In the genomic region with DNA sequence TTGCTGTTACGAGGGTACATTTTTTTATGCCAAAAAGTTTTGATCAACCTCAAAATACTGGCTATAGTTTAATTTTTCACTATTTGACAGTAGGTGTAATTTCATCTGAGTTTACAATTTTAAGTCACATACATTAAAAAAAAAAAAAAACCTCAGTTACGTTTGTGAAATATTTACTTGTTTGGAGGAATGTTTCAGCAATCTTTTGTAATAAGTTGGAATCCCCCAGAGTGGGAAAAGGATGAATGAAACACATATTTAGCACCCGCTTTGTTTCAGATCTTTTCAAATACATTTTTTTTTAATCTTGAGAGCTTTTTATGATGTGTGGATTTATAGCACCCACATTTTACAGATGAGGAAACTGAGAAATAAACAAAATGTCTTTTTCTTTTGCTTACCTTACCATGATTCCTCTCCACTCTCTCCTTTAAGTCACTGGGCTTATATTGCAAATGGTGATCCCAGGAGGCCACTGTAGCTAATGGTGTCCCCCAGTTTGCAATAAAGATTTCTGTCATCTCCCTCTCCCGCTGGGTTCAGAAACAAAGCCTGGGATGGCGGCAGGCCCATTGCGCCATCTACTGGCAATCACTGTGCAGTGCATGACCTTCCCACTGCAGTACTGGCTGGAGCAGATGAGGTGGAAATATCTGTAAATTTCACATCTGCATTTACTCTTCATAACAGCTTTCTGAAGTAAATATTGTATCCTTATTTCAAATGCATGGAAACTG, we compare ENCODE assay signal across 8 cellular contexts. TPM values are rescaled to one million over a fixed set of nuclear protein-coding genes. Genes with fewer than 3 reads are reported as not detected.
DNase-seq lines count a peak whose midpoint lies in the region; ATAC-seq and TF ChIP-seq lines count a peak whose summit lies in the region.

No MANE protein-coding gene starts in this region.

- DNase-seq in DMS79 treated with DMSO at 0.1 percent for 48 hours (lab: John Stamatoyannopoulos, UW): peak; percentile 72
- DNase-seq in HFF-Myc (ENCODE audit: extremely low read depth, low read depth): peak; percentile 26
- peak; percentile 22 for DNase-seq in NCI-H526 treated with DMSO at 0.1 percent for 48 hours (lab: John Stamatoyannopoulos, UW)
- peak; percentile 76 for DNase-seq in activated CD8-positive, alpha-beta T cell treated with anti-CD3 and anti-CD28 coated beads, Interleukin-2, amount 10 ng/mL, durations not matched to agents 7 days and 5 days
- DNase-seq in effector CD4-positive, alpha-beta T cell: peak; percentile 47
- peak; percentile 69 to 71 for DNase-seq in memory B cell (ENCODE audit: low spot score in 2 of 2)
- DNase-seq in stimulated activated CD8-positive, alpha-beta memory T cell treated with anti-CD3 and anti-CD28 coated beads, Interleukin-15, amount 100 ng/mL, for 4 hours (ENCODE audit: low read depth in 2 of 2): peak; percentile 19 to 20

- H3K4me3 ChIP-seq in HFF-Myc (replicated peaks; ENCODE audit: low read depth, low read length): no peak overlapping the region

- CTCF ChIA-PET in activated CD8-positive, alpha-beta T cell treated with anti-CD3 and anti-CD28 coated beads, Interleukin-2, amount 10 ng/mL, durations not matched to agents 7 days and 5 days (lab: Charles Lee): interaction anchor here (0.6 to 8.2 kb wide), 53 partner anchors 15 to 385 kb away, joined by 3 to 174 read pairs (median 4); partner anchors contain the start of genes CCL15, CCL16, CCL18 and CCL3

- H3K27me3 Mint-ChIP-seq in activated CD8-positive, alpha-beta T cell treated with anti-CD3 and anti-CD28 coated beads, Interleukin-2, amount 10 ng/mL, durations not matched to agents 7 days and 5 days (ENCODE audit: low read depth): peaks cover 32% of the 10 kb centered on the region
- peaks cover 4% of the 10 kb centered on the region for H3K27me3 Mint-ChIP-seq in memory B cell

- no peaks in the 10 kb centered on the region for H3K36me3 Mint-ChIP-seq in activated CD8-positive, alpha-beta T cell treated with anti-CD3 and anti-CD28 coated beads, Interleukin-2, amount 10 ng/mL, durations not matched to agents 7 days and 5 days (ENCODE audit: low read depth)
- H3K36me3 Mint-ChIP-seq in memory B cell: no peaks in the 10 kb centered on the region

- no peak overlapping the region for H3K4me3 Mint-ChIP-seq in activated CD8-positive, alpha-beta T cell treated with anti-CD3 and anti-CD28 coated beads, Interleukin-2, amount 10 ng/mL, durations not matched to agents 7 days and 5 days
- H3K4me3 Mint-ChIP-seq in memory B cell: no peak overlapping the region

- ATAC-seq in activated CD8-positive, alpha-beta T cell treated with anti-CD3 and anti-CD28 coated beads, Interleukin-2, amount 10 ng/mL, durations not matched to agents 7 days and 5 days: peak; percentile 95
- ATAC-seq in memory B cell (ENCODE audit: low read depth) (peak; percentile 88), GM21367 (IDR thresholded peaks at IDR 0.05; ENCODE audit: unreplicated experiment) (no peak)

- no peak overlapping the region for H3K27ac Mint-ChIP-seq in activated CD8-positive, alpha-beta T cell treated with anti-CD3 and anti-CD28 coated beads, Interleukin-2, amount 10 ng/mL, durations not matched to agents 7 days and 5 days
- H3K27ac Mint-ChIP-seq in memory B cell: no peak overlapping the region

- POLR2A ChIA-PET in activated CD8-positive, alpha-beta T cell treated with anti-CD3 and anti-CD28 coated beads, Interleukin-2, amount 10 ng/mL, durations not matched to agents 7 days and 5 days (lab: Charles Lee): interaction anchor here (0.7 to 1.2 kb wide), 3 partner anchors 59 to 179 kb away, joined by 3 to 5 read pairs (median 4); partner anchors contain the start of gene CCL3

- H3K4me1 Mint-ChIP-seq in activated CD8-positive, alpha-beta T cell treated with anti-CD3 and anti-CD28 coated beads, Interleukin-2, amount 10 ng/mL, durations not matched to agents 7 days and 5 days (ENCODE audit: low read depth): peaks cover 8% of the 10 kb centered on the region
- peaks cover 8% of the 10 kb centered on the region for H3K4me1 Mint-ChIP-seq in memory B cell

- no peaks in the 10 kb centered on the region for H3K9me3 Mint-ChIP-seq in activated CD8-positive, alpha-beta T cell treated with anti-CD3 and anti-CD28 coated beads, Interleukin-2, amount 10 ng/mL, durations not matched to agents 7 days and 5 days (ENCODE audit: insufficient read depth)
- H3K9me3 Mint-ChIP-seq in memory B cell: no peaks in the 10 kb centered on the region

- peak; percentile 100 for TF ChIP-seq CTCF in HFF-Myc (IDR thresholded peaks at IDR 0.05; ENCODE audit: low read depth, low read length, missing control alignments)

RNA-seq across cellular contexts. Expression of gene TBC1D3B, which starts 27.7 kb away (rescaled TPM):
- total RNA-seq in activated CD8-positive, alpha-beta T cell treated with anti-CD3 and anti-CD28 coated beads, Interleukin-2, amount 10 ng/mL, durations not matched to agents 7 days and 5 days: 1 to 10 TPM; 6.7 to 8.1 TPM

RNA-seq across cellular contexts. Expression of gene CCL4, which starts 45.1 kb away (rescaled TPM):
- 1 to 10 TPM; 6.5 to 6.7 TPM for total RNA-seq in activated CD8-positive, alpha-beta T cell treated with anti-CD3 and anti-CD28 coated beads, Interleukin-2, amount 10 ng/mL, durations not matched to agents 7 days and 5 days

RNA-seq across cellular contexts. Expression of gene CCL3L1, which starts 47.8 kb away (rescaled TPM):
- total RNA-seq in activated CD8-positive, alpha-beta T cell treated with anti-CD3 and anti-CD28 coated beads, Interleukin-2, amount 10 ng/mL, durations not matched to agents 7 days and 5 days: under 1 TPM; 0.16 to 0.84 TPM

RNA-seq across cellular contexts. Expression of gene CCL3, which starts 58.8 kb away (rescaled TPM):
- total RNA-seq in activated CD8-positive, alpha-beta T cell treated with anti-CD3 and anti-CD28 coated beads, Interleukin-2, amount 10 ng/mL, durations not matched to agents 7 days and 5 days: 1 to 10 TPM; 4.2 to 5.1 TPM

Comparison
In these comparisons a context has a peak if more than half of its experiments do, and no peak if none do; other contexts are left out.
1. DNase-seq: peak in every context shown above with its lines; median percentile 76 in activated CD8-positive, alpha-beta T cell treated with anti-CD3 and anti-CD28 coated beads, Interleukin-2, amount 10 ng/mL, durations not matched to agents 7 days and 5 days; 72 in DMS79 treated with DMSO at 0.1 percent for 48 hours; 70 in memory B cell; 47 in effector CD4-positive, alpha-beta T cell; 26 in HFF-Myc; 22 in NCI-H526 treated with DMSO at 0.1 percent for 48 hours; 20 in stimulated activated CD8-positive, alpha-beta memory T cell treated with anti-CD3 and anti-CD28 coated beads, Interleukin-15, amount 100 ng/mL, for 4 hours.